1 cellular context compared by ENCODE assay signal in the genomic region with DNA sequence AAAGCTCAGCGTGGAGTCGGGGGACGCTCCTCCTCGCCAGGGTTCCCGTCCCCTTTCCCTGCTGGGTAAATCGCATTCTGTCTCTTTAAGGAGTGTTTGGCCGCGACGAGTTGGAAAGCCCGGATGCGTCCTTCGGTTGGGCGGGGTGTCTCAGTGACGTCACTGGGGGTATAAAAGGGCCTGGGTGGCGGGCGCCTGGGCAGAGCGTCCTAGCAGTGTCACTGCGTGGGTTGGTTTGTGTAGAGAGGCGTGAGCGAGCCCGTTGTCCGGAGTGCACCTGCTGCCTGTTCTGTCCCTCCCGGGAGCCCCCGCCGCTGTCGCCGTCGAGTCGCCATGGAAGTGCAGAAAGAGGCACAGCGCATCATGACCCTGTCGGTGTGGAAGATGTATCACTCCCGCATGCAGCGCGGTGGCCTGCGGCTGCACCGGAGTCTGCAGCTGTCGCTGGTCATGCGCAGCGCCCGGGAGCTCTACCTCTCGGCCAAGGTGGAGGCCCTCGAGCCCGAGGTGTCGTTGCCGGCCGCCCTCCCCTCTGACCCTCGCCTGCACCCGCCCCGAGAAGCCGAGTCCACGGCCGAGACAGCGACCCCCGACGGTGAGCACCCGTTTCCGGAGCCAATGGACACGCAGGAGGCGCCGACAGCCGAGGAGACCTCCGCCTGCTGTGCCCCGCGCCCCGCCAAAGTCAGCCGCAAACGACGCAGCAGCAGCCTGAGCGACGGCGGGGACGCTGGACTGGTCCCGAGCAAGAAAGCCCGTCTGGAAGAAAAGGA.
TF ChIP-seq lines count a peak whose summit lies in the region.

No MANE protein-coding gene starts in this region.

TF ChIP-seq in K562, 482 proteins besides CTCF, POLR2A, EP300 and RAD21 (continued from another document and continues in another):
- TF ChIP-seq NR1H2 (CRISPR knock-in tag; IDR thresholded peaks at IDR 0.05) (no peak), ZNF41 (CRISPR knock-in tag; conservative IDR thresholded peaks at IDR 0.05) (no peak), SMARCE1 (IDR thresholded peaks at IDR 0.05) (no peak), ZNF592 (IDR thresholded peaks at IDR 0.05) (no peak), FUS (optimal IDR thresholded peaks at IDR 0.05; ENCODE audit: low read depth, low read length) (peak; percentile 94), COPS2 (conservative IDR thresholded peaks at IDR 0.05) (no peak), KLF6 (CRISPR knock-in tag; IDR thresholded peaks at IDR 0.05; ENCODE audit: borderline replicate concordance) (peak; percentile 49; the same call in 1 of the 2 replicates), BCL6 (CRISPR knock-in tag; IDR thresholded peaks at IDR 0.05) (no peak), UBTF (IDR thresholded peaks at IDR 0.05; ENCODE audit: borderline replicate concordance in 1 of 2, low read depth in 2 of 2, low read length in 2 of 2) (no peak), TEAD2 (tag; IDR thresholded peaks at IDR 0.05) (no peak), MAFF (IDR thresholded peaks at IDR 0.05; ENCODE audit: low read length) (no peak), TCF7 (IDR thresholded peaks at IDR 0.05; ENCODE audit: borderline replicate concordance) (no peak), CSDE1 (IDR thresholded peaks at IDR 0.05) (peak in 1 of 2 experiments; percentile 88; a peak in 2 of 4 replicates), ZNF174 (CRISPR knock-in tag; IDR thresholded peaks at IDR 0.05) (no peak), MTF1 (CRISPR knock-in tag; IDR thresholded peaks at IDR 0.05; ENCODE audit: borderline replicate concordance) (peak; percentile 53; the same call in 1 of the 2 replicates), AFF4 (CRISPR knock-in tag; IDR thresholded peaks at IDR 0.05) (peak; percentile 100), BRF1 (IDR thresholded peaks at IDR 0.05; ENCODE audit: borderline replicate concordance, extremely low read depth, insufficient read length) (no peak), ZNF253 (CRISPR knock-in tag; conservative IDR thresholded peaks at IDR 0.05) (no peak), TAF15 (IDR thresholded peaks at IDR 0.05; ENCODE audit: low read depth, low read length) (0 out of 2 replicates have a peak, but pooled peaks have one; percentile 80), SIX5 (IDR thresholded peaks at IDR 0.05; ENCODE audit: borderline replicate concordance in 1 of 2, insufficient read depth in 1 of 2, low read depth in 1 of 2, low read length in 2 of 2) (no peak), KDM5B (IDR thresholded peaks at IDR 0.05; ENCODE audit: insufficient replicate concordance, low read depth, low read length) (peak; percentile 100), RBM15 (IDR thresholded peaks at IDR 0.05; ENCODE audit: insufficient read depth, low read length) (peak; percentile 76; the same call in 1 of the 2 replicates), SAFB2 (IDR thresholded peaks at IDR 0.05; ENCODE audit: borderline replicate concordance, low read depth, low read length, severe bottlenecking) (no peak), ADNP (tag; IDR thresholded peaks at IDR 0.05) (no peak), ARID1B (IDR thresholded peaks at IDR 0.05) (peak; percentile 62), CREB1 (IDR thresholded peaks at IDR 0.05) (peak; percentile 90), CREB1 (CRISPR knock-in tag; IDR thresholded peaks at IDR 0.05) (peak; percentile 94), ETS1 (conservative IDR thresholded peaks at IDR 0.05; ENCODE audit: control insufficient read depth, low read depth, low read length) (peak; percentile 92), RBM17 (IDR thresholded peaks at IDR 0.05; ENCODE audit: borderline replicate concordance, low read depth, low read length) (no peak), SUPT5H (IDR thresholded peaks at IDR 0.05) (peak; percentile 100), ETV6 (IDR thresholded peaks at IDR 0.05; ENCODE audit: borderline replicate concordance in 1 of 2, low read depth in 2 of 2, low read length in 1 of 2) (peak in 1 of 2 experiments; percentile 25; a peak in 2 of 4 replicates), ETV6 (CRISPR knock-in tag; IDR thresholded peaks at IDR 0.05; ENCODE audit: borderline replicate concordance) (peak; percentile 89; the same call in 1 of the 2 replicates), FOXA3 (CRISPR knock-in tag; conservative IDR thresholded peaks at IDR 0.05 in 1 of 2, IDR thresholded peaks at IDR 0.05 in 1 of 2) (peak in 1 of 2 experiments; percentile 45; a peak in 2 of 4 replicates), LARP7 (IDR thresholded peaks at IDR 0.05) (peak; percentile 93), YBX1 (IDR thresholded peaks at IDR 0.05) (no peak)
- TF ChIP-seq, protein P1, sequence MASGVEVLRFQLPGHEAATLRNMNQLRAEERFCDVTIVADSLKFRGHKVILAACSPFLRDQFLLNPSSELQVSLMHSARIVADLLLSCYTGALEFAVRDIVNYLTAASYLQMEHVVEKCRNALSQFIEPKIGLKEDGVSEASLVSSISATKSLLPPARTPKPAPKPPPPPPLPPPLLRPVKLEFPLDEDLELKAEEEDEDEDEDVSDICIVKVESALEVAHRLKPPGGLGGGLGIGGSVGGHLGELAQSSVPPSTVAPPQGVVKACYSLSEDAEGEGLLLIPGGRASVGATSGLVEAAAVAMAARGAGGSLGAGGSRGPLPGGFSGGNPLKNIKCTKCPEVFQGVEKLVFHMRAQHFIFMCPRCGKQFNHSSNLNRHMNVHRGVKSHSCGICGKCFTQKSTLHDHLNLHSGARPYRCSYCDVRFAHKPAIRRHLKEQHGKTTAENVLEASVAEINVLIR (CRISPR knock-in tag; IDR thresholded peaks at IDR 0.05), result peak; percentile 89
- TF ChIP-seq, protein P2, sequence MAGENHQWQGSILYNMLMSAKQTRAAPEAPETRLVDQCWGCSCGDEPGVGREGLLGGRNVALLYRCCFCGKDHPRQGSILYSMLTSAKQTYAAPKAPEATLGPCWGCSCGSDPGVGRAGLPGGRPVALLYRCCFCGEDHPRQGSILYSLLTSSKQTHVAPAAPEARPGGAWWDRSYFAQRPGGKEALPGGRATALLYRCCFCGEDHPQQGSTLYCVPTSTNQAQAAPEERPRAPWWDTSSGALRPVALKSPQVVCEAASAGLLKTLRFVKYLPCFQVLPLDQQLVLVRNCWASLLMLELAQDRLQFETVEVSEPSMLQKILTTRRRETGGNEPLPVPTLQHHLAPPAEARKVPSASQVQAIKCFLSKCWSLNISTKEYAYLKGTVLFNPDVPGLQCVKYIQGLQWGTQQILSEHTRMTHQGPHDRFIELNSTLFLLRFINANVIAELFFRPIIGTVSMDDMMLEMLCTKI (IDR thresholded peaks at IDR 0.05; ENCODE audit: partially characterized antibody), result no peak
- TF ChIP-seq, protein P3, sequence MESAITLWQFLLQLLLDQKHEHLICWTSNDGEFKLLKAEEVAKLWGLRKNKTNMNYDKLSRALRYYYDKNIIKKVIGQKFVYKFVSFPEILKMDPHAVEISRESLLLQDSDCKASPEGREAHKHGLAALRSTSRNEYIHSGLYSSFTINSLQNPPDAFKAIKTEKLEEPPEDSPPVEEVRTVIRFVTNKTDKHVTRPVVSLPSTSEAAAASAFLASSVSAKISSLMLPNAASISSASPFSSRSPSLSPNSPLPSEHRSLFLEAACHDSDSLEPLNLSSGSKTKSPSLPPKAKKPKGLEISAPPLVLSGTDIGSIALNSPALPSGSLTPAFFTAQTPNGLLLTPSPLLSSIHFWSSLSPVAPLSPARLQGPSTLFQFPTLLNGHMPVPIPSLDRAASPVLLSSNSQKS (CRISPR knock-in tag; IDR thresholded peaks at IDR 0.05), result no peak
- TF ChIP-seq, protein P4, sequence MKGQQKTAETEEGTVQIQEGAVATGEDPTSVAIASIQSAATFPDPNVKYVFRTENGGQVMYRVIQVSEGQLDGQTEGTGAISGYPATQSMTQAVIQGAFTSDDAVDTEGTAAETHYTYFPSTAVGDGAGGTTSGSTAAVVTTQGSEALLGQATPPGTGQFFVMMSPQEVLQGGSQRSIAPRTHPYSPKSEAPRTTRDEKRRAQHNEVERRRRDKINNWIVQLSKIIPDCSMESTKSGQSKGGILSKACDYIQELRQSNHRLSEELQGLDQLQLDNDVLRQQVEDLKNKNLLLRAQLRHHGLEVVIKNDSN (CRISPR knock-in tag; IDR thresholded peaks at IDR 0.05), result 0 out of 2 replicates have a peak, but pooled peaks have one; percentile 38
- TF ChIP-seq, protein P5, sequence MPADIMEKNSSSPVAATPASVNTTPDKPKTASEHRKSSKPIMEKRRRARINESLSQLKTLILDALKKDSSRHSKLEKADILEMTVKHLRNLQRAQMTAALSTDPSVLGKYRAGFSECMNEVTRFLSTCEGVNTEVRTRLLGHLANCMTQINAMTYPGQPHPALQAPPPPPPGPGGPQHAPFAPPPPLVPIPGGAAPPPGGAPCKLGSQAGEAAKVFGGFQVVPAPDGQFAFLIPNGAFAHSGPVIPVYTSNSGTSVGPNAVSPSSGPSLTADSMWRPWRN (IDR thresholded peaks at IDR 0.05; ENCODE audit: low read depth), result no peak
